ENCODE assay signal across 8 cellular contexts in genomic region chr9:96418074-96418919, GRCh38. TPM values are rescaled to one million over a fixed set of nuclear protein-coding genes. Genes with fewer than 3 reads are reported as not detected.
DNase-seq lines count a peak whose midpoint lies in the region; ATAC-seq and TF ChIP-seq lines count a peak whose summit lies in the region.

TSS of gene ZNF367 (minus strand) at chr9:96418370. CDS start at chr9:96418032, 338 bp downstream.

- H3K9me3 ChIP-seq in osteoblast (ENCODE audit: low read depth, low read length) (no peaks in the 10 kb centered on the region), thoracic aorta (no peaks in the 10 kb centered on the region)

- peak within 1 kb of the TSS; percentile 94 for H3K4me3 Mint-ChIP-seq in activated naive CD4-positive, alpha-beta T cell treated with anti-CD3 and anti-CD28 coated beads, Interleukin-2, amount 50 U/mL, for 24 hours

- no peaks in the 10 kb centered on the region for H4K20me1 ChIP-seq in osteoblast (ENCODE audit: insufficient read depth, low read length)

- no peaks in the 10 kb centered on the region for H3K36me3 ChIP-seq in osteoblast (ENCODE audit: insufficient read depth, low read length)
- H3K36me3 ChIP-seq in thoracic aorta = no peaks in the 10 kb centered on the region

- peaks cover 32% of the 10 kb centered on the region for H3K79me2 ChIP-seq in osteoblast (ENCODE audit: insufficient read depth, low read length)

- H3K27me3 ChIP-seq in osteoblast (ENCODE audit: insufficient read depth, low read length) (no peaks in the 10 kb centered on the region), thoracic aorta (replicated peaks; ENCODE audit: insufficient read depth) (no peaks in the 10 kb centered on the region)

- H3K27me3 Mint-ChIP-seq in activated naive CD4-positive, alpha-beta T cell treated with anti-CD3 and anti-CD28 coated beads, Interleukin-2, amount 50 U/mL, for 24 hours = no peaks in the 10 kb centered on the region

- H3K4me3 ChIP-seq in osteoblast (ENCODE audit: insufficient read depth, low read length) (peak within 1 kb of the TSS; percentile 99), thoracic aorta (peak within 1 kb of the TSS; percentile 99)

- H3K27ac ChIP-seq in osteoblast (ENCODE audit: low read depth, low read length) (peak within 1 kb of the TSS; percentile 75), thoracic aorta (peak within 1 kb of the TSS; percentile 99 to 100)

- peak within 1 kb of the TSS; percentile 91 for H3K27ac Mint-ChIP-seq in activated naive CD4-positive, alpha-beta T cell treated with anti-CD3 and anti-CD28 coated beads, Interleukin-2, amount 50 U/mL, for 24 hours

- H2AFZ ChIP-seq in osteoblast (ENCODE audit: low read length) = peak within 1 kb of the TSS; percentile 100

- ATAC-seq in HG02623 (IDR thresholded peaks at IDR 0.05; ENCODE audit: unreplicated experiment) (peak; percentile 62), SK-N-SH treated with all-trans-retinoic acid at 6 μM for 48 hours (peak; percentile 85), thoracic aorta (ENCODE audit: insufficient number of reproducible peaks, low FRiP score, low read depth) (peak; percentile 80)

- no peaks in the 10 kb centered on the region for H3K36me3 Mint-ChIP-seq in activated naive CD4-positive, alpha-beta T cell treated with anti-CD3 and anti-CD28 coated beads, Interleukin-2, amount 50 U/mL, for 24 hours

- no peaks in the 10 kb centered on the region for H3K9me3 Mint-ChIP-seq in activated naive CD4-positive, alpha-beta T cell treated with anti-CD3 and anti-CD28 coated beads, Interleukin-2, amount 50 U/mL, for 24 hours

- peaks cover 40% of the 10 kb centered on the region for H3K4me1 Mint-ChIP-seq in activated naive CD4-positive, alpha-beta T cell treated with anti-CD3 and anti-CD28 coated beads, Interleukin-2, amount 50 U/mL, for 24 hours

- TF ChIP-seq CTCF in GM10266 (IDR thresholded peaks at IDR 0.05; ENCODE audit: control insufficient read depth, insufficient read depth, low read depth, missing control alignments) = no peak
- no peak for TF ChIP-seq CTCF in osteoblast (IDR thresholded peaks at IDR 0.05; ENCODE audit: extremely low read depth, low read depth, low read length)
- TF ChIP-seq CTCF in thoracic aorta (IDR thresholded peaks at IDR 0.05) = no peak

- H3K4me2 ChIP-seq in osteoblast (ENCODE audit: insufficient read depth, low read length) = peak within 1 kb of the TSS; percentile 97

- DNase-seq in GM10266 (ENCODE audit: extremely low spot score) = peak; percentile 98
- DNase-seq in NCI-H1092 treated with DMSO at 0.1 percent for 48 hours (lab: John Stamatoyannopoulos, UW) = peak; percentile 98
- peak; percentile 98 for DNase-seq in globus pallidus (ENCODE audit: low spot score)
- DNase-seq in osteoblast (ENCODE audit: insufficient read length, low spot score, missing footprints) = peak; percentile 100
- DNase-seq in thoracic aorta (ENCODE audit: low spot score) = peak; percentile 95

- peaks cover 36% of the 10 kb centered on the region for H3K4me1 ChIP-seq in osteoblast (ENCODE audit: insufficient read depth, low read length)
- peaks cover 24 to 29% of the 10 kb centered on the region in 2 donors for H3K4me1 ChIP-seq in thoracic aorta (ENCODE audit: control insufficient read depth in 1 of 2, low read depth in 2 of 2)

TF ChIP-seq in SK-N-SH treated with all-trans-retinoic acid at 6 μM for 48 hours, 23 proteins besides CTCF, POLR2A, EP300 and RAD21:
- TF ChIP-seq CREB5 (CRISPR knock-in tag; IDR thresholded peaks at IDR 0.05; ENCODE audit: low read depth) (no peak), CSDC2 (CRISPR knock-in tag; IDR thresholded peaks at IDR 0.05) (no peak), PPARA (CRISPR knock-in tag; IDR thresholded peaks at IDR 0.05; ENCODE audit: borderline replicate concordance) (no peak), RARB (CRISPR knock-in tag; IDR thresholded peaks at IDR 0.05) (no peak), ZNF70 (CRISPR knock-in tag; IDR thresholded peaks at IDR 0.05) (no peak), GLIS3 (CRISPR knock-in tag; IDR thresholded peaks at IDR 0.05) (no peak), ZFP3 (CRISPR knock-in tag; IDR thresholded peaks at IDR 0.05) (no peak), ISL1 (CRISPR knock-in tag; IDR thresholded peaks at IDR 0.05) (no peak), ZFP30 (CRISPR knock-in tag; IDR thresholded peaks at IDR 0.05) (no peak), TOX (CRISPR knock-in tag; IDR thresholded peaks at IDR 0.05; ENCODE audit: borderline replicate concordance) (no peak), BACH2 (CRISPR knock-in tag; IDR thresholded peaks at IDR 0.05; ENCODE audit: borderline replicate concordance) (no peak), POU6F1 (CRISPR knock-in tag; IDR thresholded peaks at IDR 0.05; ENCODE audit: borderline replicate concordance, low read depth) (no peak), OSR1 (CRISPR knock-in tag; IDR thresholded peaks at IDR 0.05) (no peak), ESRRG (CRISPR knock-in tag; IDR thresholded peaks at IDR 0.05) (no peak), CSRNP3 (CRISPR knock-in tag; IDR thresholded peaks at IDR 0.05) (no peak), SNAI2 (CRISPR knock-in tag; IDR thresholded peaks at IDR 0.05) (no peak), TCF4 (CRISPR knock-in tag; IDR thresholded peaks at IDR 0.05; ENCODE audit: borderline replicate concordance) (no peak)
- TF ChIP-seq, protein P1, sequence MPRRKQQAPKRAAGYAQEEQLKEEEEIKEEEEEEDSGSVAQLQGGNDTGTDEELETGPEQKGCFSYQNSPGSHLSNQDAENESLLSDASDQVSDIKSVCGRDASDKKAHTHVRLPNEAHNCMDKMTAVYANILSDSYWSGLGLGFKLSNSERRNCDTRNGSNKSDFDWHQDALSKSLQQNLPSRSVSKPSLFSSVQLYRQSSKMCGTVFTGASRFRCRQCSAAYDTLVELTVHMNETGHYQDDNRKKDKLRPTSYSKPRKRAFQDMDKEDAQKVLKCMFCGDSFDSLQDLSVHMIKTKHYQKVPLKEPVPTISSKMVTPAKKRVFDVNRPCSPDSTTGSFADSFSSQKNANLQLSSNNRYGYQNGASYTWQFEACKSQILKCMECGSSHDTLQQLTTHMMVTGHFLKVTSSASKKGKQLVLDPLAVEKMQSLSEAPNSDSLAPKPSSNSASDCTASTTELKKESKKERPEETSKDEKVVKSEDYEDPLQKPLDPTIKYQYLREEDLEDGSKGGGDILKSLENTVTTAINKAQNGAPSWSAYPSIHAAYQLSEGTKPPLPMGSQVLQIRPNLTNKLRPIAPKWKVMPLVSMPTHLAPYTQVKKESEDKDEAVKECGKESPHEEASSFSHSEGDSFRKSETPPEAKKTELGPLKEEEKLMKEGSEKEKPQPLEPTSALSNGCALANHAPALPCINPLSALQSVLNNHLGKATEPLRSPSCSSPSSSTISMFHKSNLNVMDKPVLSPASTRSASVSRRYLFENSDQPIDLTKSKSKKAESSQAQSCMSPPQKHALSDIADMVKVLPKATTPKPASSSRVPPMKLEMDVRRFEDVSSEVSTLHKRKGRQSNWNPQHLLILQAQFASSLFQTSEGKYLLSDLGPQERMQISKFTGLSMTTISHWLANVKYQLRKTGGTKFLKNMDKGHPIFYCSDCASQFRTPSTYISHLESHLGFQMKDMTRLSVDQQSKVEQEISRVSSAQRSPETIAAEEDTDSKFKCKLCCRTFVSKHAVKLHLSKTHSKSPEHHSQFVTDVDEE (CRISPR knock-in tag; IDR thresholded peaks at IDR 0.05) = no peak

RNA-seq across cellular contexts. Expression of gene ZNF367, which starts in this region (rescaled TPM):
- total RNA-seq in osteoblast = 1.4 and 2.1 TPM in 2 replicates
- total RNA-seq in thoracic aorta = 1 to 10 TPM; 1.3 to 2.6 TPM

Comparison
In these comparisons a context has a peak if more than half of its experiments do, and no peak if none do; other contexts are left out.
1. Peak in every context shown above with its lines: DNase-seq, ATAC-seq, H3K4me3 ChIP-seq and H3K27ac ChIP-seq.